9 cellular contexts compared by ENCODE assay signal in genomic region chr12:131773582-131774221, GRCh38. TPM values are rescaled to one million over a fixed set of nuclear protein-coding genes. Genes with fewer than 3 reads are reported as not detected.
DNase-seq lines count a peak whose midpoint lies in the region; ATAC-seq, FAIRE-seq and TF ChIP-seq lines count a peak whose summit lies in the region.
"Had no signal": no experiment of that assay in that cellular context is flagged by ENCODE, and none has a peak within 500 bp of the region (broad histone marks: within the 10 kb centered on the region; RNA-seq: fewer than 3 reads in every experiment).

No MANE protein-coding gene starts in this region.

- ATAC-seq in CD8-positive, alpha-beta T cell: peak; percentile 61
- ATAC-seq in HG03103 (IDR thresholded peaks at IDR 0.05; ENCODE audit: low read depth, unreplicated experiment): peak; percentile 80
- ATAC-seq in activated naive CD4-positive, alpha-beta T cell treated with anti-CD3 and anti-CD28 coated beads, Interleukin-2, amount 50 U/mL, for 72 hours: peak; percentile 47 to 62
- ATAC-seq: HCT116 had no signal

- peak; percentile 95 for FAIRE-seq in GM19239 (lab: Jason Lieb, UNC)

- TF ChIP-seq CTCF in CD8-positive, alpha-beta T cell (IDR thresholded peaks at IDR 0.05): no peak

- H3K9me3 ChIP-seq in CD8-positive, alpha-beta T cell (ENCODE audit: low read length): no peaks in the 10 kb centered on the region

- H3K27me3 Mint-ChIP-seq in CD8-positive, alpha-beta T cell (ENCODE audit: low read depth): no peaks in the 10 kb centered on the region

- H3K9me3 Mint-ChIP-seq in CD8-positive, alpha-beta T cell: no peaks in the 10 kb centered on the region
- H3K9me3 Mint-ChIP-seq in activated naive CD4-positive, alpha-beta T cell treated with anti-CD3 and anti-CD28 coated beads, Interleukin-2, amount 50 U/mL, for 72 hours: no peaks in the 10 kb centered on the region

- DNase-seq in CD8-positive, alpha-beta T cell: peak in 2 of 7 experiments; percentile 2 to 13
- DNase-seq in GM19239 (ENCODE audit: insufficient read length, low spot score): peak; percentile 76
- peak in 1 of 2 donors; percentile 35 for DNase-seq in activated naive CD4-positive, alpha-beta T cell treated with anti-CD3 and anti-CD28 coated beads, Interleukin-2, amount 50 U/mL, for 72 hours (ENCODE audit: low spot score in 2 of 2)
- DNase-seq in central memory CD4-positive, alpha-beta T cell: no peak
- DNase-seq in HT-29 (ENCODE audit: low spot score): no peak
- no peak for DNase-seq in NCI-H2107 (lab: John Stamatoyannopoulos, UW)
- DNase-seq in DMS114 treated with DMSO at 0.1 percent for 48 hours (lab: John Stamatoyannopoulos, UW; ENCODE audit: unreplicated experiment): no peak

- peak overlapping the region; percentile 11 for H3K27ac Mint-ChIP-seq in CD8-positive, alpha-beta T cell
- peak overlapping the region; percentile 73 to 95 for H3K27ac Mint-ChIP-seq in activated naive CD4-positive, alpha-beta T cell treated with anti-CD3 and anti-CD28 coated beads, Interleukin-2, amount 50 U/mL, for 72 hours

- H3K36me3 ChIP-seq in CD8-positive, alpha-beta T cell (ENCODE audit: insufficient read depth, low read length): peaks cover 17% of the 10 kb centered on the region

- CTCF ChIA-PET in CD8-positive, alpha-beta T cell (lab: Charles Lee): interaction anchor here (1.0 to 1.5 kb wide), 2 partner anchors 9 to 15 kb away, joined by 4 read pairs; no protein-coding TSS in a partner anchor

- no peaks in the 10 kb centered on the region for H3K27me3 ChIP-seq in CD8-positive, alpha-beta T cell (ENCODE audit: insufficient read depth, low read length)

- POLR2A ChIA-PET in CD8-positive, alpha-beta T cell (lab: Charles Lee): no interaction called here

- intact Hi-C loops in CD8-positive, alpha-beta T cell (cut with DNase I, micrococcal nuclease): no loop called here

- H3K4me3 Mint-ChIP-seq in CD8-positive, alpha-beta T cell: peak overlapping the region; percentile 32

- H3K4me1 Mint-ChIP-seq in CD8-positive, alpha-beta T cell (ENCODE audit: low read depth): peaks cover 27% of the 10 kb centered on the region

- H3K4me1 ChIP-seq in CD8-positive, alpha-beta T cell (ENCODE audit: insufficient read depth, low read length): peaks cover 9% of the 10 kb centered on the region

- no peak overlapping the region for H3K27ac ChIP-seq in CD8-positive, alpha-beta T cell (ENCODE audit: low read depth, low read length)

- no peak overlapping the region for H3K4me3 ChIP-seq in CD8-positive, alpha-beta T cell (ENCODE audit: low read depth, low read length)

- H3K36me3 Mint-ChIP-seq in CD8-positive, alpha-beta T cell: peaks cover 85% of the 10 kb centered on the region
- H3K36me3 Mint-ChIP-seq in activated naive CD4-positive, alpha-beta T cell treated with anti-CD3 and anti-CD28 coated beads, Interleukin-2, amount 50 U/mL, for 72 hours: peaks cover under 1 to 13% of the 10 kb centered on the region in 2 donors

RNA-seq across cellular contexts. Expression of gene MMP17, which starts 54.5 kb away (rescaled TPM):
- under 1 TPM; 0.33 to 0.90 TPM for total RNA-seq in CD8-positive, alpha-beta T cell
- not detected for total RNA-seq in activated naive CD4-positive, alpha-beta T cell treated with anti-CD3 and anti-CD28 coated beads, Interleukin-2, amount 50 U/mL, for 72 hours
- not detected in 2 replicates for total RNA-seq in HT-29 (2014; rRNA removed; shearing (Covaris generic))
